Comparison of ENCODE assay signal across 8 cellular contexts in genomic region chr6:155142902-155143609, GRCh38.
DNase-seq lines count a peak whose midpoint lies in the region; ATAC-seq and TF ChIP-seq lines count a peak whose summit lies in the region.

No MANE protein-coding gene starts in this region.

- POLR2A ChIA-PET in MCF 10A (lab: Yijun Ruan, JAX) (no interaction called here), WTC11 (lab: Charles Lee) (no interaction called here)

- TF ChIP-seq POLR2A in breast epithelium (IDR thresholded peaks at IDR 0.05) (no peak), transverse colon (IDR thresholded peaks at IDR 0.05) (no peak)

- peaks cover 17% of the 10 kb centered on the region for H3K4me1 Mint-ChIP-seq in MCF 10A (ENCODE audit: insufficient read depth, unreplicated experiment)
- H3K4me1 Mint-ChIP-seq in WTC11, result peaks cover 50% of the 10 kb centered on the region

- H3K9ac ChIP-seq in iPS-18a (ENCODE audit: low read length), result peak overlapping the region; percentile 41

- H3K27ac Mint-ChIP-seq in MCF 10A (ENCODE audit: low read depth, unreplicated experiment), result no peak overlapping the region
- H3K27ac Mint-ChIP-seq in WTC11, result peak overlapping the region; percentile 89

- H3K9me3 ChIP-seq in breast epithelium (no peaks in the 10 kb centered on the region), iPS-18a (ENCODE audit: control insufficient read depth, low read depth, low read length) (no peaks in the 10 kb centered on the region), transverse colon (no peaks in the 10 kb centered on the region)

- in situ Hi-C loops in transverse colon (cut with MboI; ENCODE audit: low pct_ligation_motif_present in 1 of 4, low pct_unique_long_range_greater_than_20kb in 1 of 4, low sequenced_read_pairs in 3 of 4), result no loop called here

- H3K4me3 Mint-ChIP-seq in MCF 10A (ENCODE audit: unreplicated experiment), result no peak overlapping the region
- H3K4me3 Mint-ChIP-seq in WTC11, result peak overlapping the region; percentile 27

- BruUV-seq in MCF 10A (replicated peaks; lab: Mats Ljungman, UMichigan), result no TSS peak

- H3K36me3 ChIP-seq in breast epithelium (no peaks in the 10 kb centered on the region), iPS-18a (ENCODE audit: control insufficient read depth, low read depth, low read length) (peaks cover 3% of the 10 kb centered on the region), transverse colon (no peaks in the 10 kb centered on the region)

- intact Hi-C loops in breast epithelium (cut with DNase I; ENCODE audit: low total_unique reads) (no loop called here), MCF 10A (cut with micrococcal nuclease) (no loop called here), transverse colon (cut with DNase I; ENCODE audit: low total_unique reads) (no loop called here)

- DNase-seq in breast epithelium (ENCODE audit: low spot score in 2 of 2) (no peak), MCF 10A (ENCODE audit: unreplicated experiment) (no peak), WTC11 (ENCODE audit: low spot score) (no peak), transverse colon (no peak), T-helper 9 cell (no peak)
- no peak for DNase-seq in activated effector memory CD4-positive, alpha-beta T cell treated with Interleukin-2 at 50 U/mL for 16 hours

- H3K36me3 Mint-ChIP-seq in MCF 10A (ENCODE audit: insufficient read depth, unreplicated experiment), result no peaks in the 10 kb centered on the region
- peaks cover 19% of the 10 kb centered on the region for H3K36me3 Mint-ChIP-seq in WTC11

- H3K4me1 ChIP-seq in breast epithelium (no peaks in the 10 kb centered on the region), iPS-18a (ENCODE audit: control insufficient read depth, low read depth, low read length) (peaks cover 34% of the 10 kb centered on the region), transverse colon (peaks cover 0 to 22% (median 9%) of the 10 kb centered on the region in 4 donors)

- H3K27me3 ChIP-seq in breast epithelium, result no peaks in the 10 kb centered on the region
- no peaks in the 10 kb centered on the region for H3K27me3 ChIP-seq in iPS-18a (ENCODE audit: control insufficient read depth, insufficient read depth, low read length)
- no peaks in the 10 kb centered on the region for H3K27me3 ChIP-seq in transverse colon

- CTCF ChIA-PET in MCF 10A (lab: Yijun Ruan, JAX), result no interaction called here
- CTCF ChIA-PET in WTC11 (lab: Charles Lee), result interaction anchor here (1.0 to 1.2 kb wide), 3 partner anchors 9 to 21 kb away, joined by 3 to 6 read pairs (median 4); no protein-coding TSS in a partner anchor

- no peak for TF ChIP-seq EP300 in transverse colon (IDR thresholded peaks at IDR 0.05; ENCODE audit: low read depth)

- H3K27me3 Mint-ChIP-seq in MCF 10A (ENCODE audit: insufficient read depth, unreplicated experiment) (no peaks in the 10 kb centered on the region), WTC11 (ENCODE audit: low read depth) (no peaks in the 10 kb centered on the region)

- WGBS in transverse colon (ENCODE audit: low coverage in 1 of 2), 2 donors, result 26 to 33% methylated on average over 6 of the region's 6 CpGs

- H3K27ac ChIP-seq in breast epithelium (peak overlapping the region; percentile 3 to 9), iPS-18a (ENCODE audit: low read length) (peak overlapping the region; percentile 78), transverse colon (peak overlapping the region; percentile 45 to 74 (median 52))

- ATAC-seq in WTC11, result peak; percentile 63
- ATAC-seq in GM21515 (IDR thresholded peaks at IDR 0.05; ENCODE audit: unreplicated experiment), result no peak

- TF ChIP-seq CTCF in breast epithelium (IDR thresholded peaks at IDR 0.05) (no peak), MCF 10A (IDR thresholded peaks at IDR 0.05; ENCODE audit: unreplicated experiment) (no peak), WTC11 (IDR thresholded peaks at IDR 0.05) (no peak), transverse colon (IDR thresholded peaks at IDR 0.05) (no peak)

- H3K4me3 ChIP-seq in breast epithelium (peak overlapping the region in 2 of 3 donors; percentile 4 to 35), iPS-18a (ENCODE audit: low read length) (peak overlapping the region; percentile 0), transverse colon (peak overlapping the region in 2 of 4 donors; percentile 4 to 12)

- H3K9me3 Mint-ChIP-seq in MCF 10A (ENCODE audit: unreplicated experiment), result no peaks in the 10 kb centered on the region
- no peaks in the 10 kb centered on the region for H3K9me3 Mint-ChIP-seq in WTC11

TF ChIP-seq in WTC11, 78 proteins besides CTCF, POLR2A, EP300 and RAD21:
- TF ChIP-seq GRHL2 (CRISPR knock-in tag; IDR thresholded peaks at IDR 0.05; ENCODE audit: insufficient replicate concordance, severe bottlenecking) (no peak), E2F1 (CRISPR knock-in tag; IDR thresholded peaks at IDR 0.05) (no peak), GTF2I (CRISPR knock-in tag; conservative IDR thresholded peaks at IDR 0.05) (no peak), PRRX2 (CRISPR knock-in tag; IDR thresholded peaks at IDR 0.05) (no peak), ZBTB43 (CRISPR knock-in tag; IDR thresholded peaks at IDR 0.05) (no peak), NR3C1 (CRISPR knock-in tag; conservative IDR thresholded peaks at IDR 0.05; ENCODE audit: low read depth) (no peak), CREB1 (CRISPR knock-in tag; IDR thresholded peaks at IDR 0.05) (no peak), HMGA2 (CRISPR knock-in tag; IDR thresholded peaks at IDR 0.05) (no peak)

Comparison
In these comparisons a context has a peak if more than half of its experiments do, and no peak if none do; other contexts are left out.
1. H3K27ac ChIP-seq: peak in every context shown above with its lines; median percentile 78 in iPS-18a; 52 in transverse colon; 6 in breast epithelium.